ENCODE assay signal across 1 cellular context in genomic region chr4:73704314-73705055, GRCh38.
TF ChIP-seq lines count a peak whose summit lies in the region.

No MANE protein-coding gene starts in this region.

TF ChIP-seq in K562, 482 proteins besides CTCF, POLR2A, EP300 and RAD21 (continued from another document and continues in another):
- 0 out of 2 replicates have a peak, but pooled peaks have one; percentile 60 for TF ChIP-seq TRIM28 (IDR thresholded peaks at IDR 0.05)
- TF ChIP-seq MLLT1 (IDR thresholded peaks at IDR 0.05), result 0 out of 4 replicates have a peak, but pooled peaks of 1 of the 2 experiments have one; percentile 14
- TF ChIP-seq NUFIP1 (IDR thresholded peaks at IDR 0.05; ENCODE audit: partially characterized antibody), result no peak
- peak; percentile 65; the same call in 1 of the 2 replicates for TF ChIP-seq ILK (tag; IDR thresholded peaks at IDR 0.05; ENCODE audit: borderline replicate concordance, low read depth)
- TF ChIP-seq KHSRP (IDR thresholded peaks at IDR 0.05), result no peak
- peak; percentile 81 for TF ChIP-seq HDAC2 (IDR thresholded peaks at IDR 0.05)
- TF ChIP-seq MAZ (CRISPR knock-in tag; conservative IDR thresholded peaks at IDR 0.05 in 1 of 2, IDR thresholded peaks at IDR 0.05 in 1 of 2), result peak in 1 of 2 experiments; percentile 57; a peak in 2 of 4 replicates
- TF ChIP-seq ZNF76 (CRISPR knock-in tag; IDR thresholded peaks at IDR 0.05; ENCODE audit: borderline replicate concordance), result peak; percentile 86; the same call in 1 of the 2 replicates
- peak; percentile 62; the same call in 1 of the 2 replicates for TF ChIP-seq ZBTB17 (CRISPR knock-in tag; IDR thresholded peaks at IDR 0.05)
- no peak for TF ChIP-seq NR2C2 (CRISPR knock-in tag; IDR thresholded peaks at IDR 0.05)
- TF ChIP-seq NR2C2 (tag; IDR thresholded peaks at IDR 0.05), result peak; percentile 82
- no peak for TF ChIP-seq IRF1 (CRISPR knock-in tag; IDR thresholded peaks at IDR 0.05; ENCODE audit: borderline replicate concordance)
- TF ChIP-seq MGA (IDR thresholded peaks at IDR 0.05), result peak; percentile 95
- TF ChIP-seq HDAC8 (tag; IDR thresholded peaks at IDR 0.05), result peak; percentile 78; the same call in 1 of the 2 replicates
- TF ChIP-seq NR0B1 (IDR thresholded peaks at IDR 0.05; ENCODE audit: partially characterized antibody), result no peak
- peak; percentile 53; the same call in 1 of the 2 replicates for TF ChIP-seq FOXJ2 (tag; IDR thresholded peaks at IDR 0.05)
- peak; percentile 90 for TF ChIP-seq MEIS2 (IDR thresholded peaks at IDR 0.05; ENCODE audit: partially characterized antibody)
- peak; percentile 42 for TF ChIP-seq TAL1 (IDR thresholded peaks at IDR 0.05)
- TF ChIP-seq ZNF41 (CRISPR knock-in tag; conservative IDR thresholded peaks at IDR 0.05), result peak; percentile 8; the same call in 1 of the 2 replicates
- no peak for TF ChIP-seq ZNF717 (CRISPR knock-in tag; IDR thresholded peaks at IDR 0.05)
- TF ChIP-seq MXI1 (IDR thresholded peaks at IDR 0.05; ENCODE audit: low read depth, low read length), result no peak
- TF ChIP-seq POLR3A (IDR thresholded peaks at IDR 0.05; ENCODE audit: borderline replicate concordance, extremely low read depth, insufficient read depth, insufficient read length), result no peak
- TF ChIP-seq SMC3 (conservative IDR thresholded peaks at IDR 0.05; ENCODE audit: insufficient read depth, low read depth, low read length), result no peak
- TF ChIP-seq CXXC5 (CRISPR knock-in tag; IDR thresholded peaks at IDR 0.05), result peak; percentile 87
- TF ChIP-seq RNF219 (CRISPR knock-in tag; IDR thresholded peaks at IDR 0.05), result no peak
- no peak for TF ChIP-seq ZNF764 (CRISPR knock-in tag; IDR thresholded peaks at IDR 0.05; ENCODE audit: low read depth)
- peak; percentile 44 for TF ChIP-seq E2F8 (IDR thresholded peaks at IDR 0.05; ENCODE audit: low read depth, partially characterized antibody)
- TF ChIP-seq ZNF740 (CRISPR knock-in tag; IDR thresholded peaks at IDR 0.05), result no peak
- 0 out of 4 replicates have a peak, but pooled peaks of 1 of the 2 experiments have one; percentile 25 for TF ChIP-seq ZNF740 (tag; IDR thresholded peaks at IDR 0.05)
- peak; percentile 96; the same call in 1 of the 2 replicates for TF ChIP-seq ZNF589 (CRISPR knock-in tag; IDR thresholded peaks at IDR 0.05; ENCODE audit: low read depth)
